1 cellular context compared by ENCODE assay signal in the genomic region with DNA sequence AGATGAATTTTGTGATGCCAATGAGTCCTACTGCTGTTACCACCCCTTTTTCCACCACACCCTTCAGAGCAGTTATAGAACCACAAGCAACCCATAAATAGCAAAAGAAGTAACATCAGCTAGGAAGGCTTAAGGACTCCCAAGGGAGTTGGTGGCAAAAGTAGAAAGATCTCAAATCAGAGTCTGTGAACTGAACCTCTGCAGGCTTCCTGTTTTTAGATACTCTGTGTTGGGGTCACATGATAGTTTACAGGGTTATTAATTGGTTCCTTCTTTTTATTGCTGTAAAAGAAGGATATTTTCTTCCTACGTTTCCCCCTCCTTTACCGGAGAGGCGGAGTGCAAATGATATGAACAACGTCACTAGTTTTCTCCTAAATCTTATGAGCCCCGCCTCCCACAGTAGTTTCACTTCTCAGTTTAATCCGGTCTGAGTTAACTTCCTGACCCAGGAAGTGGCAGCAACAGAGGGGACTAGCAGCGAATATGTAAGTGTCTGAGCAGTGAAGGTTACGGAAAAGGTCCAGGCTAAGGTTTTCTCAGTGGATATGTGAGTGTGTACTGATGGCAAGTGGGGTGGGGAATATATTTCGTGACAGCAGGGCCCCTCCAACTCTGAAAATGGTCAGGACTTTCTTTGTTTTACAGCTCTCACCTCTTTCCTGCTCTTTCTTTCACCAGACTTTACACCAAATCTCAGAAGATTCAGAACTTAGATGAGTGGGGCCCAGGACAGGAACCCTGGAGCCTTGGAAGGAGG.
TF ChIP-seq lines count a peak whose summit lies in the region.

Gene TRIM38, plus strand, starts transcription at position 435 of the 760 bp plus-strand sequence. CDS start 3,721 bp downstream, outside the sequence.

TF ChIP-seq in GM12878, 131 proteins besides CTCF, POLR2A, EP300 and RAD21 (continued from another document):
- TF ChIP-seq, protein P1, sequence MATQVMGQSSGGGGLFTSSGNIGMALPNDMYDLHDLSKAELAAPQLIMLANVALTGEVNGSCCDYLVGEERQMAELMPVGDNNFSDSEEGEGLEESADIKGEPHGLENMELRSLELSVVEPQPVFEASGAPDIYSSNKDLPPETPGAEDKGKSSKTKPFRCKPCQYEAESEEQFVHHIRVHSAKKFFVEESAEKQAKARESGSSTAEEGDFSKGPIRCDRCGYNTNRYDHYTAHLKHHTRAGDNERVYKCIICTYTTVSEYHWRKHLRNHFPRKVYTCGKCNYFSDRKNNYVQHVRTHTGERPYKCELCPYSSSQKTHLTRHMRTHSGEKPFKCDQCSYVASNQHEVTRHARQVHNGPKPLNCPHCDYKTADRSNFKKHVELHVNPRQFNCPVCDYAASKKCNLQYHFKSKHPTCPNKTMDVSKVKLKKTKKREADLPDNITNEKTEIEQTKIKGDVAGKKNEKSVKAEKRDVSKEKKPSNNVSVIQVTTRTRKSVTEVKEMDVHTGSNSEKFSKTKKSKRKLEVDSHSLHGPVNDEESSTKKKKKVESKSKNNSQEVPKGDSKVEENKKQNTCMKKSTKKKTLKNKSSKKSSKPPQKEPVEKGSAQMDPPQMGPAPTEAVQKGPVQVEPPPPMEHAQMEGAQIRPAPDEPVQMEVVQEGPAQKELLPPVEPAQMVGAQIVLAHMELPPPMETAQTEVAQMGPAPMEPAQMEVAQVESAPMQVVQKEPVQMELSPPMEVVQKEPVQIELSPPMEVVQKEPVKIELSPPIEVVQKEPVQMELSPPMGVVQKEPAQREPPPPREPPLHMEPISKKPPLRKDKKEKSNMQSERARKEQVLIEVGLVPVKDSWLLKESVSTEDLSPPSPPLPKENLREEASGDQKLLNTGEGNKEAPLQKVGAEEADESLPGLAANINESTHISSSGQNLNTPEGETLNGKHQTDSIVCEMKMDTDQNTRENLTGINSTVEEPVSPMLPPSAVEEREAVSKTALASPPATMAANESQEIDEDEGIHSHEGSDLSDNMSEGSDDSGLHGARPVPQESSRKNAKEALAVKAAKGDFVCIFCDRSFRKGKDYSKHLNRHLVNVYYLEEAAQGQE (IDR thresholded peaks at IDR 0.05; ENCODE audit: low read depth, low read length), result 0 out of 2 replicates have a peak, but pooled peaks have one; percentile 20
- peak; percentile 87 for TF ChIP-seq IKZF1 (conservative IDR thresholded peaks at IDR 0.05)
- no peak for TF ChIP-seq BRCA1 (IDR thresholded peaks at IDR 0.05; ENCODE audit: low read depth, low read length)
- TF ChIP-seq STAT1 (conservative IDR thresholded peaks at IDR 0.05), result no peak
- TF ChIP-seq NR2C2 (IDR thresholded peaks at IDR 0.05; ENCODE audit: borderline replicate concordance, control insufficient read depth, insufficient read length, low read depth), result no peak
- peak; percentile 90 for TF ChIP-seq POU2F2 (IDR thresholded peaks at IDR 0.05; ENCODE audit: borderline replicate concordance, low read depth, low read length)
- TF ChIP-seq, protein P2, sequence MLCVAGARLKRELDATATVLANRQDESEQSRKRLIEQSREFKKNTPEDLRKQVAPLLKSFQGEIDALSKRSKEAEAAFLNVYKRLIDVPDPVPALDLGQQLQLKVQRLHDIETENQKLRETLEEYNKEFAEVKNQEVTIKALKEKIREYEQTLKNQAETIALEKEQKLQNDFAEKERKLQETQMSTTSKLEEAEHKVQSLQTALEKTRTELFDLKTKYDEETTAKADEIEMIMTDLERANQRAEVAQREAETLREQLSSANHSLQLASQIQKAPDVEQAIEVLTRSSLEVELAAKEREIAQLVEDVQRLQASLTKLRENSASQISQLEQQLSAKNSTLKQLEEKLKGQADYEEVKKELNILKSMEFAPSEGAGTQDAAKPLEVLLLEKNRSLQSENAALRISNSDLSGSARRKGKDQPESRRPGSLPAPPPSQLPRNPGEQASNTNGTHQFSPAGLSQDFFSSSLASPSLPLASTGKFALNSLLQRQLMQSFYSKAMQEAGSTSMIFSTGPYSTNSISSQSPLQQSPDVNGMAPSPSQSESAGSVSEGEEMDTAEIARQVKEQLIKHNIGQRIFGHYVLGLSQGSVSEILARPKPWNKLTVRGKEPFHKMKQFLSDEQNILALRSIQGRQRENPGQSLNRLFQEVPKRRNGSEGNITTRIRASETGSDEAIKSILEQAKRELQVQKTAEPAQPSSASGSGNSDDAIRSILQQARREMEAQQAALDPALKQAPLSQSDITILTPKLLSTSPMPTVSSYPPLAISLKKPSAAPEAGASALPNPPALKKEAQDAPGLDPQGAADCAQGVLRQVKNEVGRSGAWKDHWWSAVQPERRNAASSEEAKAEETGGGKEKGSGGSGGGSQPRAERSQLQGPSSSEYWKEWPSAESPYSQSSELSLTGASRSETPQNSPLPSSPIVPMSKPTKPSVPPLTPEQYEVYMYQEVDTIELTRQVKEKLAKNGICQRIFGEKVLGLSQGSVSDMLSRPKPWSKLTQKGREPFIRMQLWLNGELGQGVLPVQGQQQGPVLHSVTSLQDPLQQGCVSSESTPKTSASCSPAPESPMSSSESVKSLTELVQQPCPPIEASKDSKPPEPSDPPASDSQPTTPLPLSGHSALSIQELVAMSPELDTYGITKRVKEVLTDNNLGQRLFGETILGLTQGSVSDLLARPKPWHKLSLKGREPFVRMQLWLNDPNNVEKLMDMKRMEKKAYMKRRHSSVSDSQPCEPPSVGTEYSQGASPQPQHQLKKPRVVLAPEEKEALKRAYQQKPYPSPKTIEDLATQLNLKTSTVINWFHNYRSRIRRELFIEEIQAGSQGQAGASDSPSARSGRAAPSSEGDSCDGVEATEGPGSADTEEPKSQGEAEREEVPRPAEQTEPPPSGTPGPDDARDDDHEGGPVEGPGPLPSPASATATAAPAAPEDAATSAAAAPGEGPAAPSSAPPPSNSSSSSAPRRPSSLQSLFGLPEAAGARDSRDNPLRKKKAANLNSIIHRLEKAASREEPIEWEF (IDR thresholded peaks at IDR 0.05; ENCODE audit: insufficient replicate concordance, low read depth, low read length), result peak; percentile 42
- no peak for TF ChIP-seq SREBF2 (IDR thresholded peaks at IDR 0.05; ENCODE audit: low read length)
- TF ChIP-seq MTA3 (IDR thresholded peaks at IDR 0.05; ENCODE audit: borderline replicate concordance, low read length), result no peak; the same call in 1 of the 2 replicates
- TF ChIP-seq SIN3A (IDR thresholded peaks at IDR 0.05; ENCODE audit: low read depth, low read length), result no peak
- no peak for TF ChIP-seq ZNF592 (IDR thresholded peaks at IDR 0.05)
- TF ChIP-seq STAT3 (IDR thresholded peaks at IDR 0.05; ENCODE audit: low read depth, low read length), result 0 out of 2 replicates have a peak, but pooled peaks have one; percentile 23
- peak; percentile 20; the same call in 1 of the 2 replicates for TF ChIP-seq CBFB (IDR thresholded peaks at IDR 0.05; ENCODE audit: low read depth)
- no peak for TF ChIP-seq JUNB (IDR thresholded peaks at IDR 0.05)
- peak; percentile 93 for TF ChIP-seq PML (IDR thresholded peaks at IDR 0.05; ENCODE audit: low read length)
